1 cellular context compared by ENCODE assay signal in the genomic region with DNA sequence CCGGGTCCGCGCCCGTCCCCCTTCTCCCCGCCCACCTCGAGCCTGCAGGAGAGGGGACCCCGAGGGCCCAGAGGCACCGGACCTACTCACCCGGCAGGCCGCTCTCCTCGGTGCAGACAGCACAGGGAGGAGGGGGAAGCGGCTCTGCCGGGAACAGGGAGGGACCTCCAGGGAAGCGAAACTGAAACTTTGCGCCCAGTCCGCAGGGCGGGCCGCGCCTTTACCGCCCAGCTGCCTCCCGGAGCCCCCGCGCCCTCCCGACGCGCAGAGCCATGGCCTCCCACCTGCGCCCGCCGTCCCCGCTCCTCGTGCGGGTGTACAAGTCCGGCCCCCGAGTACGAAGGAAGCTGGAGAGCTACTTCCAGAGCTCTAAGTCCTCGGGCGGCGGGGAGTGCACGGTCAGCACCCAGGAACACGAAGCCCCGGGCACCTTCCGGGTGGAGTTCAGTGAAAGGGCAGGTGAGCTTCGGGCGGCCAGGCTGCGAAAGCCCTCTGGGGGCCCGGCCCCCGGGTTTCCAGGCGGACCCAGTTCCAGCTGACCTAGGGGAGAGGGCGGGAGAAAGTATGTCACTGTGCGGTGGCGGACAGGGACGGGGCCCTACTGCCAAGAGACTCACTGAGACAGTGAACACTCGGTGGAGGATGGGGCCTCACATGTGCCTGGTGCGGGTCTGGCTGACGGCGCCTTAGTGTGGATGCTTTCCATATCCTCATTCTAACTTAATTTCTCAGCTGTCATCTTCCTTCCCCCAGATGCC.
TF ChIP-seq lines count a peak whose summit lies in the region.

DTX3L (plus strand) TSS at position 184 of the 758 bp plus-strand sequence; CDS start at position 273, 89 bp downstream.
PARP9 (minus strand) TSS at position 146 of the 758 bp plus-strand sequence. CDS start 4,680 bp downstream, outside the sequence.

TF ChIP-seq in K562, 482 proteins besides CTCF, POLR2A, EP300 and RAD21 (continued from another document and continues in another):
- TF ChIP-seq NKRF (IDR thresholded peaks at IDR 0.05; ENCODE audit: borderline replicate concordance): peak; percentile 69; the same call in 1 of the 2 replicates
- TF ChIP-seq ZBTB17 (CRISPR knock-in tag; IDR thresholded peaks at IDR 0.05): 0 out of 2 replicates have a peak, but pooled peaks have one; percentile 16
- 0 out of 4 replicates have a peak, but pooled peaks of 1 of the 2 experiments have one; percentile 58 for TF ChIP-seq HDAC1 (IDR thresholded peaks at IDR 0.05)
- TF ChIP-seq STAG1 (CRISPR knock-in tag; IDR thresholded peaks at IDR 0.05; ENCODE audit: borderline replicate concordance): no peak
- TF ChIP-seq ATF4 (CRISPR knock-in tag; IDR thresholded peaks at IDR 0.05): no peak
- TF ChIP-seq KAT2B (IDR thresholded peaks at IDR 0.05; ENCODE audit: low read depth, low read length): no peak
- no peak for TF ChIP-seq CREB5 (CRISPR knock-in tag; IDR thresholded peaks at IDR 0.05)
- TF ChIP-seq, protein P1, sequence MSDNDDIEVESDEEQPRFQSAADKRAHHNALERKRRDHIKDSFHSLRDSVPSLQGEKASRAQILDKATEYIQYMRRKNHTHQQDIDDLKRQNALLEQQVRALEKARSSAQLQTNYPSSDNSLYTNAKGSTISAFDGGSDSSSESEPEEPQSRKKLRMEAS (CRISPR knock-in tag; IDR thresholded peaks at IDR 0.05): peak; percentile 78
- no peak for TF ChIP-seq DIDO1 (tag; IDR thresholded peaks at IDR 0.05; ENCODE audit: low read depth)
- TF ChIP-seq SP1 (CRISPR knock-in tag; IDR thresholded peaks at IDR 0.05): peak; percentile 37; the same call in 1 of the 2 replicates
- TF ChIP-seq TOE1 (IDR thresholded peaks at IDR 0.05; ENCODE audit: borderline replicate concordance): 0 out of 2 replicates have a peak, but pooled peaks have one; percentile 42
- TF ChIP-seq TOE1 (CRISPR knock-in tag; IDR thresholded peaks at IDR 0.05; ENCODE audit: borderline replicate concordance, low read depth): no peak
- TF ChIP-seq CBX2 (IDR thresholded peaks at IDR 0.05; ENCODE audit: insufficient read depth, low read length, poor library complexity, severe bottlenecking): no peak
- TF ChIP-seq TAF7 (tag; IDR thresholded peaks at IDR 0.05): no peak
- no peak for TF ChIP-seq MCM3 (IDR thresholded peaks at IDR 0.05)
- no peak for TF ChIP-seq ATF1 (CRISPR knock-in tag; IDR thresholded peaks at IDR 0.05)
- TF ChIP-seq ATF1 (tag; IDR thresholded peaks at IDR 0.05): peak; percentile 28; the same call in 1 of the 2 replicates
- TF ChIP-seq, protein P2, sequence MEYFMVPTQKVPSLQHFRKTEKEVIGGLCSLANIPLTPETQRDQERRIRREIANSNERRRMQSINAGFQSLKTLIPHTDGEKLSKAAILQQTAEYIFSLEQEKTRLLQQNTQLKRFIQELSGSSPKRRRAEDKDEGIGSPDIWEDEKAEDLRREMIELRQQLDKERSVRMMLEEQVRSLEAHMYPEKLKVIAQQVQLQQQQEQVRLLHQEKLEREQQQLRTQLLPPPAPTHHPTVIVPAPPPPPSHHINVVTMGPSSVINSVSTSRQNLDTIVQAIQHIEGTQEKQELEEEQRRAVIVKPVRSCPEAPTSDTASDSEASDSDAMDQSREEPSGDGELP (CRISPR knock-in tag; IDR thresholded peaks at IDR 0.05; ENCODE audit: borderline replicate concordance): peak; percentile 93
- TF ChIP-seq MEIS2 (IDR thresholded peaks at IDR 0.05; ENCODE audit: partially characterized antibody): no peak
- peak; percentile 40 for TF ChIP-seq PCBP1 (IDR thresholded peaks at IDR 0.05; ENCODE audit: low read depth, low read length, poor library complexity, severe bottlenecking)
- TF ChIP-seq SIN3A (IDR thresholded peaks at IDR 0.05; ENCODE audit: borderline replicate concordance in 2 of 2, control insufficient read depth in 1 of 2, low read depth in 2 of 2, low read length in 2 of 2): 0 out of 4 replicates have a peak, but pooled peaks of 1 of the 2 experiments have one; percentile 53
- TF ChIP-seq ELF1 (tag; IDR thresholded peaks at IDR 0.05): peak; percentile 41
- no peak for TF ChIP-seq PURB (CRISPR knock-in tag; IDR thresholded peaks at IDR 0.05; ENCODE audit: low read depth)
- 0 out of 2 replicates have a peak, but pooled peaks have one; percentile 52 for TF ChIP-seq FOXP1 (CRISPR knock-in tag; IDR thresholded peaks at IDR 0.05)
- no peak for TF ChIP-seq ZBTB5 (IDR thresholded peaks at IDR 0.05)
- TF ChIP-seq GABPA (tag; conservative IDR thresholded peaks at IDR 0.05; ENCODE audit: low read depth): peak; percentile 44; the same call in 1 of the 2 replicates
- peak; percentile 96; the same call in 1 of the 2 replicates for TF ChIP-seq IRF2 (CRISPR knock-in tag; IDR thresholded peaks at IDR 0.05)
- TF ChIP-seq JUNB (CRISPR knock-in tag; conservative IDR thresholded peaks at IDR 0.05): no peak
- no peak; the same call in 1 of the 2 replicates for TF ChIP-seq POLR2AphosphoS5 (IDR thresholded peaks at IDR 0.05; ENCODE audit: control insufficient read depth, insufficient read depth, low read depth, low read length)
- TF ChIP-seq GTF2E2 (tag; IDR thresholded peaks at IDR 0.05): no peak
- TF ChIP-seq, protein P3, sequence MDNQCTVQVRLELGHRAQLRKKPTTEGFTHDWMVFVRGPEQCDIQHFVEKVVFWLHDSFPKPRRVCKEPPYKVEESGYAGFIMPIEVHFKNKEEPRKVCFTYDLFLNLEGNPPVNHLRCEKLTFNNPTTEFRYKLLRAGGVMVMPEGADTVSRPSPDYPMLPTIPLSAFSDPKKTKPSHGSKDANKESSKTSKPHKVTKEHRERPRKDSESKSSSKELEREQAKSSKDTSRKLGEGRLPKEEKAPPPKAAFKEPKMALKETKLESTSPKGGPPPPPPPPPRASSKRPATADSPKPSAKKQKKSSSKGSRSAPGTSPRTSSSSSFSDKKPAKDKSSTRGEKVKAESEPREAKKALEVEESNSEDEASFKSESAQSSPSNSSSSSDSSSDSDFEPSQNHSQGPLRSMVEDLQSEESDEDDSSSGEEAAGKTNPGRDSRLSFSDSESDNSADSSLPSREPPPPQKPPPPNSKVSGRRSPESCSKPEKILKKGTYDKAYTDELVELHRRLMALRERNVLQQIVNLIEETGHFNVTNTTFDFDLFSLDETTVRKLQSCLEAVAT (IDR thresholded peaks at IDR 0.05): no peak
- peak; percentile 86 for TF ChIP-seq ZNF263 (CRISPR knock-in tag; IDR thresholded peaks at IDR 0.05; ENCODE audit: borderline replicate concordance)
- peak; percentile 83 for TF ChIP-seq RBFOX2 (IDR thresholded peaks at IDR 0.05; ENCODE audit: low read depth, low read length)
- TF ChIP-seq ZNF146 (CRISPR knock-in tag; IDR thresholded peaks at IDR 0.05; ENCODE audit: unreplicated experiment): no peak
- no peak for TF ChIP-seq TEAD2 (tag; IDR thresholded peaks at IDR 0.05)
- TF ChIP-seq ZBTB7A (IDR thresholded peaks at IDR 0.05; ENCODE audit: borderline replicate concordance, control insufficient read depth, low read depth, low read length): peak; percentile 56; the same call in 1 of the 2 replicates
- TF ChIP-seq FOXA3 (CRISPR knock-in tag; conservative IDR thresholded peaks at IDR 0.05 in 1 of 2, IDR thresholded peaks at IDR 0.05 in 1 of 2): no peak
- TF ChIP-seq, protein P4, sequence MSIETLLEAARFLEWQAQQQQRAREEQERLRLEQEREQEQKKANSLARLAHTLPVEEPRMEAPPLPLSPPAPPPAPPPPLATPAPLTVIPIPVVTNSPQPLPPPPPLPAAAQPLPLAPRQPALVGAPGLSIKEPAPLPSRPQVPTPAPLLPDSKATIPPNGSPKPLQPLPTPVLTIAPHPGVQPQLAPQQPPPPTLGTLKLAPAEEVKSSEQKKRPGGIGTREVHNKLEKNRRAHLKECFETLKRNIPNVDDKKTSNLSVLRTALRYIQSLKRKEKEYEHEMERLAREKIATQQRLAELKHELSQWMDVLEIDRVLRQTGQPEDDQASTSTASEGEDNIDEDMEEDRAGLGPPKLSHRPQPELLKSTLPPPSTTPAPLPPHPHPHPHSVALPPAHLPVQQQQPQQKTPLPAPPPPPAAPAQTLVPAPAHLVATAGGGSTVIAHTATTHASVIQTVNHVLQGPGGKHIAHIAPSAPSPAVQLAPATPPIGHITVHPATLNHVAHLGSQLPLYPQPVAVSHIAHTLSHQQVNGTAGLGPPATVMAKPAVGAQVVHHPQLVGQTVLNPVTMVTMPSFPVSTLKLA (conservative IDR thresholded peaks at IDR 0.05): peak; percentile 57 to 69
- TF ChIP-seq TEAD1 (CRISPR knock-in tag; IDR thresholded peaks at IDR 0.05): peak in 1 of 2 experiments; percentile 39; a peak in 1 of 4 replicates
- TF ChIP-seq, protein P5, sequence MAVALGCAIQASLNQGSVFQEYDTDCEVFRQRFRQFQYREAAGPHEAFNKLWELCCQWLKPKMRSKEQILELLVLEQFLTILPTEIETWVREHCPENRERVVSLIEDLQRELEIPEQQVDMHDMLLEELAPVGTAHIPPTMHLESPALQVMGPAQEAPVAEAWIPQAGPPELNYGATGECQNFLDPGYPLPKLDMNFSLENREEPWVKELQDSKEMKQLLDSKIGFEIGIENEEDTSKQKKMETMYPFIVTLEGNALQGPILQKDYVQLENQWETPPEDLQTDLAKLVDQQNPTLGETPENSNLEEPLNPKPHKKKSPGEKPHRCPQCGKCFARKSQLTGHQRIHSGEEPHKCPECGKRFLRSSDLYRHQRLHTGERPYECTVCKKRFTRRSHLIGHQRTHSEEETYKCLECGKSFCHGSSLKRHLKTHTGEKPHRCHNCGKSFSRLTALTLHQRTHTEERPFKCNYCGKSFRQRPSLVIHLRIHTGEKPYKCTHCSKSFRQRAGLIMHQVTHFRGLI (CRISPR knock-in tag; IDR thresholded peaks at IDR 0.05): no peak
- TF ChIP-seq CXXC5 (CRISPR knock-in tag; IDR thresholded peaks at IDR 0.05): peak; percentile 57; the same call in 1 of the 2 replicates
- TF ChIP-seq NCOA2 (IDR thresholded peaks at IDR 0.05; ENCODE audit: partially characterized antibody in 2 of 2): no peak
- TF ChIP-seq BDP1 (IDR thresholded peaks at IDR 0.05; ENCODE audit: insufficient read depth, insufficient read length): no peak
- TF ChIP-seq EP400 (IDR thresholded peaks at IDR 0.05): peak; percentile 58; the same call in 1 of the 2 replicates
- TF ChIP-seq MED1 (CRISPR knock-in tag; IDR thresholded peaks at IDR 0.05; ENCODE audit: borderline replicate concordance): no peak
- no peak for TF ChIP-seq DDX20 (tag; IDR thresholded peaks at IDR 0.05; ENCODE audit: low read depth)
- TF ChIP-seq TAF9B (IDR thresholded peaks at IDR 0.05; ENCODE audit: partially characterized antibody): peak; percentile 54
- TF ChIP-seq PHF20 (IDR thresholded peaks at IDR 0.05; ENCODE audit: partially characterized antibody): peak; percentile 34
- TF ChIP-seq POLR2B (IDR thresholded peaks at IDR 0.05; ENCODE audit: low read depth, partially characterized antibody): peak; percentile 28
- TF ChIP-seq CBFA2T2 (conservative IDR thresholded peaks at IDR 0.05): no peak
- TF ChIP-seq FUS (optimal IDR thresholded peaks at IDR 0.05; ENCODE audit: low read depth, low read length): no peak
- TF ChIP-seq TCF3 (CRISPR knock-in tag; IDR thresholded peaks at IDR 0.05): no peak
